In genomic region chr19:5832049-5832448, GRCh38 we compare ENCODE assay signal across 20 cellular contexts. TPM values are rescaled to one million over a fixed set of nuclear protein-coding genes. Genes with fewer than 3 reads are reported as not detected.
DNase-seq lines count a peak whose midpoint lies in the region; ATAC-seq, FAIRE-seq and TF ChIP-seq lines count a peak whose summit lies in the region.
"Had no signal": no experiment of that assay in that cellular context is flagged by ENCODE, and none has a peak within 500 bp of the region (broad histone marks: within the 10 kb centered on the region; RNA-seq: fewer than 3 reads in every experiment).

No MANE protein-coding gene starts in this region.

- no peak for FAIRE-seq in kidney (lab: Jason Lieb, UNC)
- FAIRE-seq: A204.1, G401.6 had no signal

- ATAC-seq in Right ventricle myocardium inferior (no peak), heart left ventricle (no peak), GM19035 (IDR thresholded peaks at IDR 0.05; ENCODE audit: unreplicated experiment) (no peak)
- ATAC-seq: Panc1 had no signal

- DNase-seq in Right ventricle myocardium inferior (ENCODE audit: missing footprints) (peak; percentile 76), heart left ventricle (no peak), kidney (no peak), progenitor cell of endocrine pancreas (ENCODE audit: low spot score, unreplicated experiment) (no peak), MM.1S (no peak)
- DNase-seq: BE2C; CD4-positive, CD25-positive, alpha-beta regulatory T cell; COR-L47; NCI-H1092 treated with DMSO at 0.1 percent for 48 hours; NCI-H146; NCI-H2029 treated with DMSO at 0.1 percent for 48 hours; NCI-H2171; NCI-H526 had no signal

- peaks cover 20% of the 10 kb centered on the region for H3K27me3 Mint-ChIP-seq in progenitor cell of endocrine pancreas

- H2AFZ ChIP-seq in MM.1S (ENCODE audit: low read length), result no peak overlapping the region

- H3K36me3 ChIP-seq in heart left ventricle (no peaks in the 10 kb centered on the region), kidney (ENCODE audit: control insufficient read depth in 1 of 2, insufficient read depth in 2 of 2, low read length in 2 of 2) (peaks cover 0 to 3% of the 10 kb centered on the region in 2 donors), MM.1S (replicated peaks; ENCODE audit: insufficient read depth, low read length) (no peaks in the 10 kb centered on the region)
- H3K36me3 ChIP-seq: BE2C, HAP-1, SJSA1 had no signal

- no peaks in the 10 kb centered on the region for H3K9me3 ChIP-seq in heart left ventricle
- H3K9me3 ChIP-seq in kidney (ENCODE audit: control insufficient read depth in 1 of 2, low read length in 2 of 2), result no peaks in the 10 kb centered on the region
- no peaks in the 10 kb centered on the region for H3K9me3 ChIP-seq in MM.1S (replicated peaks; ENCODE audit: insufficient read depth, low read length)
- H3K9me3 ChIP-seq: BE2C, HAP-1, SJSA1 had no signal

- H4K20me1 ChIP-seq in MM.1S (ENCODE audit: insufficient read depth, low read length), result no peaks in the 10 kb centered on the region

- H3K9me3 Mint-ChIP-seq in progenitor cell of endocrine pancreas (ENCODE audit: low read depth), result no peaks in the 10 kb centered on the region

- H3K4me3 ChIP-seq in heart left ventricle (no peak overlapping the region), kidney (ENCODE audit: low read length in 2 of 2) (peak overlapping the region in 1 of 2 donors; percentile 21), MM.1S (ENCODE audit: low read length) (no peak overlapping the region)
- H3K4me3 ChIP-seq: HAP-1, SJSA1 had no signal

- intact Hi-C loops in Right ventricle myocardium inferior (cut with DNase I), result no loop called here
- intact Hi-C loops in heart left ventricle (cut with DNase I), result loop anchor here in 1 of 10 donors (5.0 kb wide), 1 partner anchor 45 kb away; no protein-coding TSS in a partner anchor
- intact Hi-C loops in kidney (cut with DNase I), result no loop called here

- no peaks in the 10 kb centered on the region for H3K9me2 ChIP-seq in MM.1S (replicated peaks; ENCODE audit: insufficient read depth, low read length)

- TF ChIP-seq CTCF in heart left ventricle (IDR thresholded peaks at IDR 0.05) (no peak), kidney (IDR thresholded peaks at IDR 0.05; ENCODE audit: borderline replicate concordance, extremely low read depth, insufficient read depth) (peak; percentile 16), progenitor cell of endocrine pancreas (IDR thresholded peaks at IDR 0.05; ENCODE audit: unreplicated experiment) (no peak), MM.1S (IDR thresholded peaks at IDR 0.05; ENCODE audit: low read length) (no peak)

- no peak for TF ChIP-seq POLR2A in heart left ventricle (IDR thresholded peaks at IDR 0.05)

- 84 to 90% (median 85%) methylated on average over 20 to 22 of the region's 22 CpGs for WGBS in heart left ventricle, 4 donors

- peaks cover 0 to 28% (median 13%) of the 10 kb centered on the region in 9 donors for H3K27me3 ChIP-seq in heart left ventricle
- peaks cover 75% of the 10 kb centered on the region for H3K27me3 ChIP-seq in MM.1S (replicated peaks; ENCODE audit: insufficient read depth, low read length)
- H3K27me3 ChIP-seq: BE2C, SJSA1 had no signal

- no peak overlapping the region for H3K4me3 Mint-ChIP-seq in progenitor cell of endocrine pancreas (ENCODE audit: low read depth)
- H3K4me3 Mint-ChIP-seq: CD4-positive, CD25-positive, alpha-beta regulatory T cell had no signal

- H3F3A ChIP-seq in MM.1S (ENCODE audit: insufficient read depth, low read length), result peaks cover 5% of the 10 kb centered on the region

- H3K36me3 Mint-ChIP-seq in progenitor cell of endocrine pancreas (ENCODE audit: insufficient read depth), result no peaks in the 10 kb centered on the region
- H3K36me3 Mint-ChIP-seq: CD4-positive, CD25-positive, alpha-beta regulatory T cell had no signal

- no peaks in the 10 kb centered on the region for H3K79me2 ChIP-seq in MM.1S (ENCODE audit: low read length)

- no peak overlapping the region for H3K4me2 ChIP-seq in MM.1S (ENCODE audit: low read depth, low read length)

- peak overlapping the region; percentile 30 for H3K27ac Mint-ChIP-seq in progenitor cell of endocrine pancreas
- H3K27ac Mint-ChIP-seq: CD4-positive, CD25-positive, alpha-beta regulatory T cell had no signal

- H3K27ac ChIP-seq in heart left ventricle, result no peak overlapping the region
- peak overlapping the region in 1 of 2 donors; percentile 13 for H3K27ac ChIP-seq in kidney (ENCODE audit: low read depth in 2 of 2, low read length in 2 of 2)
- H3K27ac ChIP-seq in MM.1S (ENCODE audit: low read length), result no peak overlapping the region
- H3K27ac ChIP-seq: SJSA1 had no signal

- H3K9ac ChIP-seq in kidney (ENCODE audit: low read length in 2 of 2) (no peak overlapping the region), MM.1S (ENCODE audit: low read length) (no peak overlapping the region)

- peaks cover 1% of the 10 kb centered on the region for H3K4me1 Mint-ChIP-seq in progenitor cell of endocrine pancreas (ENCODE audit: low read depth)

- H3K4me1 ChIP-seq in heart left ventricle (peaks cover 0 to 25% (median 3%) of the 10 kb centered on the region in 12 donors), kidney (ENCODE audit: control insufficient read depth in 1 of 2, insufficient read depth in 1 of 2, low read depth in 1 of 2, low read length in 2 of 2) (peaks cover 3 to 14% of the 10 kb centered on the region in 2 donors), MM.1S (ENCODE audit: low read length) (peaks cover 4% of the 10 kb centered on the region)

RNA-seq across cellular contexts. Expression of gene FUT6, which starts 7.5 kb away (rescaled TPM):
- total RNA-seq in Right ventricle myocardium inferior, result not detected
- total RNA-seq in heart left ventricle, result not detected
- polyA plus RNA-seq in heart left ventricle, result not detected
- total RNA-seq in kidney, result 13.0 TPM
- polyA plus RNA-seq in kidney (ENCODE audit: insufficient read depth, low read depth, low replicate concordance), result 58.4 TPM
- not detected in 2 replicates for total RNA-seq in progenitor cell of endocrine pancreas
- total RNA-seq: CD4-positive, CD25-positive, alpha-beta regulatory T cell; LHCN-M2; SJSA1 had no signal
- polyA plus RNA-seq: CD4-positive, CD25-positive, alpha-beta regulatory T cell had no signal

RNA-seq across cellular contexts. Expression of gene FUT3, which starts 19.2 kb away (rescaled TPM):
- not detected for total RNA-seq in Right ventricle myocardium inferior
- total RNA-seq in heart left ventricle, result not detected
- under 1 TPM in 1 of 2 donors, not detected in 1; 0.07 TPM for polyA plus RNA-seq in heart left ventricle
- total RNA-seq in kidney, result 3.0 TPM
- polyA plus RNA-seq in kidney (ENCODE audit: insufficient read depth, low read depth, low replicate concordance), result 6.5 TPM
- total RNA-seq in progenitor cell of endocrine pancreas, result not detected in 2 replicates
- total RNA-seq: CD4-positive, CD25-positive, alpha-beta regulatory T cell; LHCN-M2; SJSA1 had no signal
- polyA plus RNA-seq: CD4-positive, CD25-positive, alpha-beta regulatory T cell had no signal

RNA-seq across cellular contexts. Expression of gene NRTN, which starts 27.2 kb away (rescaled TPM):
- total RNA-seq in Right ventricle myocardium inferior (27.5 TPM), heart left ventricle (10 to 100 TPM in 7 of 9 donors, 1 to 10 TPM in 2; 8.0 to 54.2 (median 17.2) TPM), kidney (3.5 TPM), progenitor cell of endocrine pancreas (1.9 and 2.1 TPM in 2 replicates)
- polyA plus RNA-seq in heart left ventricle (10 to 100 TPM; 18.2 to 34.5 TPM), kidney (ENCODE audit: insufficient read depth, low read depth, low replicate concordance) (5.8 TPM)
- total RNA-seq: CD4-positive, CD25-positive, alpha-beta regulatory T cell; LHCN-M2 had no signal

RNA-seq across cellular contexts. Expression of gene FUT5, which starts 38.3 kb away (rescaled TPM):
- total RNA-seq in Right ventricle myocardium inferior (not detected), heart left ventricle (not detected), kidney (0.22 TPM), progenitor cell of endocrine pancreas (not detected in 2 replicates)
- polyA plus RNA-seq in heart left ventricle (not detected), kidney (ENCODE audit: insufficient read depth, low read depth, low replicate concordance) (not detected)
- total RNA-seq: LHCN-M2, SJSA1 had no signal

RNA-seq across cellular contexts. Expression of gene DUS3L, which starts 41.1 kb away (rescaled TPM):
- total RNA-seq in Right ventricle myocardium inferior (11.8 TPM), heart left ventricle (10 to 100 TPM; 12.0 to 19.9 (median 15.3) TPM), kidney (37.6 TPM), progenitor cell of endocrine pancreas (42.6 and 43.1 TPM in 2 replicates)
- polyA plus RNA-seq in heart left ventricle (10 to 100 TPM; 17.3 to 20.7 TPM), kidney (ENCODE audit: insufficient read depth, low read depth, low replicate concordance) (18.1 TPM)

Comparison
In these comparisons a context has a peak if more than half of its experiments do, and no peak if none do; other contexts are left out.
1. RNA of gene FUT6, which starts 7.5 kb away (total RNA-seq): 13.0 TPM in kidney (single experiment); not detected in Right ventricle myocardium inferior (single experiment), not detected in heart left ventricle and not detected in progenitor cell of endocrine pancreas; every median in the first group is over 10 times any median in the second.